In genomic region chr4:139814285-139815015, GRCh38 we compare ENCODE assay signal across 8 cellular contexts.
DNase-seq lines count a peak whose midpoint lies in the region; ATAC-seq and TF ChIP-seq lines count a peak whose summit lies in the region.

No MANE protein-coding gene starts in this region.

- no peak for TF ChIP-seq CTCF in lung (IDR thresholded peaks at IDR 0.05; ENCODE audit: control extremely low read depth, extremely low read depth)

- WGBS in ectodermal cell, 2 experiments = 87 to 93% methylated on average over 6 to 8 of the region's 9 CpGs
- 23 to 25% methylated on average over 9 of the region's 9 CpGs for WGBS in lung, 2 donors

- H3K27me3 ChIP-seq in ectodermal cell (ENCODE audit: control insufficient read depth, insufficient read depth, low read length, poor library complexity, severe bottlenecking) (no peaks in the 10 kb centered on the region), lung (ENCODE audit: control insufficient read depth, insufficient read depth) (no peaks in the 10 kb centered on the region)

- peak; percentile 59 for DNase-seq in A172 (ENCODE audit: low spot score)
- peak; percentile 25 for DNase-seq in NCI-H2029 (lab: John Stamatoyannopoulos, UW)
- peak; percentile 36 for DNase-seq in lung (ENCODE audit: low spot score)
- no peak for DNase-seq in middle frontal gyrus (ENCODE audit: extremely low spot score, low spot score)
- DNase-seq in NCI-H510A (lab: John Stamatoyannopoulos, UW) = no peak

- H3K4me3 ChIP-seq in ectodermal cell (ENCODE audit: insufficient read depth, low read depth, low read length) (no peak overlapping the region), lung (no peak overlapping the region)

- peak overlapping the region; percentile 100 for H3K27ac ChIP-seq in ectodermal cell (ENCODE audit: insufficient read depth, low read depth, low read length, poor library complexity, severe bottlenecking)
- peak overlapping the region; percentile 62 to 82 for H3K27ac ChIP-seq in lung (ENCODE audit: low read depth in 1 of 2, low read length in 1 of 2)

- H3K4me1 ChIP-seq in ectodermal cell (ENCODE audit: control insufficient read depth, insufficient read depth, low read length) (peaks cover 58% of the 10 kb centered on the region), lung (ENCODE audit: control insufficient read depth in 2 of 2, insufficient read depth in 2 of 2, low read length in 2 of 2) (peaks cover 8 to 9% of the 10 kb centered on the region in 2 donors)

- ATAC-seq in lung (ENCODE audit: insufficient read depth, low FRiP score) = peak; percentile 14
- ATAC-seq in HG02642 (IDR thresholded peaks at IDR 0.05; ENCODE audit: poor library complexity, unreplicated experiment) = no peak
- no peak for ATAC-seq in HG02798 (IDR thresholded peaks at IDR 0.05; ENCODE audit: poor library complexity, unreplicated experiment)

- H3K36me3 ChIP-seq in ectodermal cell (ENCODE audit: control insufficient read depth, insufficient read depth, low read length) (no peaks in the 10 kb centered on the region), lung (ENCODE audit: control insufficient read depth in 2 of 2, insufficient read depth in 2 of 2, low read length in 2 of 2) (no peaks in the 10 kb centered on the region)

- H3K9me3 ChIP-seq in ectodermal cell (ENCODE audit: control insufficient read depth, low read length) (peaks cover 5% of the 10 kb centered on the region), lung (ENCODE audit: control insufficient read depth in 2 of 2, insufficient read depth in 1 of 2, low read length in 1 of 2) (peaks cover 0 to 3% of the 10 kb centered on the region in 2 donors)

Comparison
In these comparisons a context has a peak if more than half of its experiments do, and no peak if none do; other contexts are left out.
1. DNase-seq: peak in A172 (single experiment), NCI-H2029 (single experiment) and lung (single experiment); none in middle frontal gyrus (single experiment) and NCI-H510A (single experiment).